ENCODE assay signal across 2 cellular contexts in genomic region chr17:29251969-29252866, GRCh38.
TF ChIP-seq lines count a peak whose summit lies in the region.

No MANE protein-coding gene starts in this region.

TF ChIP-seq in WTC11, 78 proteins besides CTCF, POLR2A, EP300 and RAD21:
- TF ChIP-seq E2F4 (CRISPR knock-in tag; IDR thresholded peaks at IDR 0.05; ENCODE audit: borderline replicate concordance, low read depth): no peak
- no peak for TF ChIP-seq HMGA2 (CRISPR knock-in tag; IDR thresholded peaks at IDR 0.05)
- TF ChIP-seq TCF7 (CRISPR knock-in tag; IDR thresholded peaks at IDR 0.05; ENCODE audit: low read depth): no peak
- TF ChIP-seq IRF2 (CRISPR knock-in tag; IDR thresholded peaks at IDR 0.05; ENCODE audit: borderline replicate concordance, low read depth): no peak
- TF ChIP-seq SMAD4 (CRISPR knock-in tag; IDR thresholded peaks at IDR 0.05): no peak
- no peak for TF ChIP-seq RORB (CRISPR knock-in tag; IDR thresholded peaks at IDR 0.05)
- TF ChIP-seq IRF1 (CRISPR knock-in tag; IDR thresholded peaks at IDR 0.05): no peak
- TF ChIP-seq HMGXB4 (CRISPR knock-in tag; IDR thresholded peaks at IDR 0.05): no peak
- no peak for TF ChIP-seq USF1 (CRISPR knock-in tag; IDR thresholded peaks at IDR 0.05)
- TF ChIP-seq E2F1 (CRISPR knock-in tag; IDR thresholded peaks at IDR 0.05): no peak
- TF ChIP-seq JUN (CRISPR knock-in tag; IDR thresholded peaks at IDR 0.05): no peak

TF ChIP-seq in HepG2, 621 proteins besides CTCF, POLR2A, EP300 and RAD21 (continued from another document):
- TF ChIP-seq SOX6 (IDR thresholded peaks at IDR 0.05): no peak
- TF ChIP-seq SOX6 (CRISPR knock-in tag; IDR thresholded peaks at IDR 0.05): no peak
